ENCODE assay signal across 1 cellular context in the genomic region with DNA sequence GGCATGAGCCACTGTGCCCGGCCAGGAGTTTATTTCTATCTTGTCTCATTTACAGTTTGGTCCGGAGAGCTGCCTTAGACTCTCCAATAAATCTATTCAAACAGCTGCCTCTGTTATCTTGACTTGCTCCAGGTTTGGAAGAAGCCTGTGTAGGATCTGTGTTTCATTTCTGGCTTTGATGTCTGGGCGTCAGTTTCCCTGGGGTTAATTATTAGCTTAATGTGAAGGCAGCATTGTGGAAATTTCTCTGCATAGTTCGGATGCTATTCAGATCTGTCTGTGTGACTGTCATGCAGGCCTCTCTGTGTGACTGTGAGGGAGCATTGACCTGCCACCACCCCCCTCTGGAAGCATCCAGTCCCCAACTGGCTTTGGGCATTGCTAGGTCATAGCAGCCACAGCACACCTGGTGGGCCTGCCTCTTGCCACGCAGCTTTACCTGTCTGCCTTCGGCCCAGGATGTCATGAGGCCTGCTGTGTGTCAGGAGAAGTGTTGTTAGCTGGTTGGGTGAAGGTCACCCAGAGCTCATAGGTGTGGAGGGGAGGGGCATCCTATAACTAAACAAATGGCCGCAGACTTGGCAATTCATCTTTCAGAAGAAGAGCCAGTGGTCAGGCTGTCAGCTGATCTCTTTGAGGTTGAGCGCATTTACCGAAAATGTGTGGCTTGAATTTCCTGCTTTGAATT.
A peak's percentile ranks its signal among the peaks of the same experiment; 100 is the strongest.
TF ChIP-seq lines count a peak whose summit lies in the region.

No MANE protein-coding gene starts in this region.

TF ChIP-seq in HepG2, 621 proteins besides CTCF, POLR2A, EP300 and RAD21 (continued from another document and continues in another):
- TF ChIP-seq, protein P1, sequence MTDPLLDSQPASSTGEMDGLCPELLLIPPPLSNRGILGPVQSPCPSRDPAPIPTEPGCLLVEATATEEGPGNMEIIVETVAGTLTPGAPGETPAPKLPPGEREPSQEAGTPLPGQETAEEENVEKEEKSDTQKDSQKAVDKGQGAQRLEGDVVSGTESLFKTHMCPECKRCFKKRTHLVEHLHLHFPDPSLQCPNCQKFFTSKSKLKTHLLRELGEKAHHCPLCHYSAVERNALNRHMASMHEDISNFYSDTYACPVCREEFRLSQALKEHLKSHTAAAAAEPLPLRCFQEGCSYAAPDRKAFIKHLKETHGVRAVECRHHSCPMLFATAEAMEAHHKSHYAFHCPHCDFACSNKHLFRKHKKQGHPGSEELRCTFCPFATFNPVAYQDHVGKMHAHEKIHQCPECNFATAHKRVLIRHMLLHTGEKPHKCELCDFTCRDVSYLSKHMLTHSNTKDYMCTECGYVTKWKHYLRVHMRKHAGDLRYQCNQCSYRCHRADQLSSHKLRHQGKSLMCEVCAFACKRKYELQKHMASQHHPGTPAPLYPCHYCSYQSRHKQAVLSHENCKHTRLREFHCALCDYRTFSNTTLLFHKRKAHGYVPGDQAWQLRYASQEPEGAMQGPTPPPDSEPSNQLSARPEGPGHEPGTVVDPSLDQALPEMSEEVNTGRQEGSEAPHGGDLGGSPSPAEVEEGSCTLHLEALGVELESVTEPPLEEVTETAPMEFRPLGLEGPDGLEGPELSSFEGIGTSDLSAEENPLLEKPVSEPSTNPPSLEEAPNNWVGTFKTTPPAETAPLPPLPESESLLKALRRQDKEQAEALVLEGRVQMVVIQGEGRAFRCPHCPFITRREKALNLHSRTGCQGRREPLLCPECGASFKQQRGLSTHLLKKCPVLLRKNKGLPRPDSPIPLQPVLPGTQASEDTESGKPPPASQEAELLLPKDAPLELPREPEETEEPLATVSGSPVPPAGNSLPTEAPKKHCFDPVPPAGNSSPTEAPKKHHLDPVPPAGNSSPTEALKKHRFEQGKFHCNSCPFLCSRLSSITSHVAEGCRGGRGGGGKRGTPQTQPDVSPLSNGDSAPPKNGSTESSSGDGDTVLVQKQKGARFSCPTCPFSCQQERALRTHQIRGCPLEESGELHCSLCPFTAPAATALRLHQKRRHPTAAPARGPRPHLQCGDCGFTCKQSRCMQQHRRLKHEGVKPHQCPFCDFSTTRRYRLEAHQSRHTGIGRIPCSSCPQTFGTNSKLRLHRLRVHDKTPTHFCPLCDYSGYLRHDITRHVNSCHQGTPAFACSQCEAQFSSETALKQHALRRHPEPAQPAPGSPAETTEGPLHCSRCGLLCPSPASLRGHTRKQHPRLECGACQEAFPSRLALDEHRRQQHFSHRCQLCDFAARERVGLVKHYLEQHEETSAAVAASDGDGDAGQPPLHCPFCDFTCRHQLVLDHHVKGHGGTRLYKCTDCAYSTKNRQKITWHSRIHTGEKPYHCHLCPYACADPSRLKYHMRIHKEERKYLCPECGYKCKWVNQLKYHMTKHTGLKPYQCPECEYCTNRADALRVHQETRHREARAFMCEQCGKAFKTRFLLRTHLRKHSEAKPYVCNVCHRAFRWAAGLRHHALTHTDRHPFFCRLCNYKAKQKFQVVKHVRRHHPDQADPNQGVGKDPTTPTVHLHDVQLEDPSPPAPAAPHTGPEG (CRISPR knock-in tag; IDR thresholded peaks at IDR 0.05), result no peak
- TF ChIP-seq, protein P2, sequence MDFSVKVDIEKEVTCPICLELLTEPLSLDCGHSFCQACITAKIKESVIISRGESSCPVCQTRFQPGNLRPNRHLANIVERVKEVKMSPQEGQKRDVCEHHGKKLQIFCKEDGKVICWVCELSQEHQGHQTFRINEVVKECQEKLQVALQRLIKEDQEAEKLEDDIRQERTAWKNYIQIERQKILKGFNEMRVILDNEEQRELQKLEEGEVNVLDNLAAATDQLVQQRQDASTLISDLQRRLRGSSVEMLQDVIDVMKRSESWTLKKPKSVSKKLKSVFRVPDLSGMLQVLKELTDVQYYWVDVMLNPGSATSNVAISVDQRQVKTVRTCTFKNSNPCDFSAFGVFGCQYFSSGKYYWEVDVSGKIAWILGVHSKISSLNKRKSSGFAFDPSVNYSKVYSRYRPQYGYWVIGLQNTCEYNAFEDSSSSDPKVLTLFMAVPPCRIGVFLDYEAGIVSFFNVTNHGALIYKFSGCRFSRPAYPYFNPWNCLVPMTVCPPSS (IDR thresholded peaks at IDR 0.05), result no peak
- TF ChIP-seq THAP11 (CRISPR knock-in tag; IDR thresholded peaks at IDR 0.05), result peak; percentile 38
- TF ChIP-seq ZNF136 (CRISPR knock-in tag; IDR thresholded peaks at IDR 0.05; ENCODE audit: low read depth), result no peak
- TF ChIP-seq, protein P3, sequence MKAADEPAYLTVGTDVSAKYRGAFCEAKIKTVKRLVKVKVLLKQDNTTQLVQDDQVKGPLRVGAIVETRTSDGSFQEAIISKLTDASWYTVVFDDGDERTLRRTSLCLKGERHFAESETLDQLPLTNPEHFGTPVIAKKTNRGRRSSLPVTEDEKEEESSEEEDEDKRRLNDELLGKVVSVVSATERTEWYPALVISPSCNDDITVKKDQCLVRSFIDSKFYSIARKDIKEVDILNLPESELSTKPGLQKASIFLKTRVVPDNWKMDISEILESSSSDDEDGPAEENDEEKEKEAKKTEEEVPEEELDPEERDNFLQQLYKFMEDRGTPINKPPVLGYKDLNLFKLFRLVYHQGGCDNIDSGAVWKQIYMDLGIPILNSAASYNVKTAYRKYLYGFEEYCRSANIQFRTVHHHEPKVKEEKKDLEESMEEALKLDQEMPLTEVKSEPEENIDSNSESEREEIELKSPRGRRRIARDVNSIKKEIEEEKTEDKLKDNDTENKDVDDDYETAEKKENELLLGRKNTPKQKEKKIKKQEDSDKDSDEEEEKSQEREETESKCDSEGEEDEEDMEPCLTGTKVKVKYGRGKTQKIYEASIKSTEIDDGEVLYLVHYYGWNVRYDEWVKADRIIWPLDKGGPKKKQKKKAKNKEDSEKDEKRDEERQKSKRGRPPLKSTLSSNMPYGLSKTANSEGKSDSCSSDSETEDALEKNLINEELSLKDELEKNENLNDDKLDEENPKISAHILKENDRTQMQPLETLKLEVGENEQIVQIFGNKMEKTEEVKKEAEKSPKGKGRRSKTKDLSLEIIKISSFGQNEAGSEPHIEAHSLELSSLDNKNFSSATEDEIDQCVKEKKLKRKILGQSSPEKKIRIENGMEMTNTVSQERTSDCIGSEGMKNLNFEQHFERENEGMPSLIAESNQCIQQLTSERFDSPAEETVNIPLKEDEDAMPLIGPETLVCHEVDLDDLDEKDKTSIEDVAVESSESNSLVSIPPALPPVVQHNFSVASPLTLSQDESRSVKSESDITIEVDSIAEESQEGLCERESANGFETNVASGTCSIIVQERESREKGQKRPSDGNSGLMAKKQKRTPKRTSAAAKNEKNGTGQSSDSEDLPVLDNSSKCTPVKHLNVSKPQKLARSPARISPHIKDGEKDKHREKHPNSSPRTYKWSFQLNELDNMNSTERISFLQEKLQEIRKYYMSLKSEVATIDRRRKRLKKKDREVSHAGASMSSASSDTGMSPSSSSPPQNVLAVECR (CRISPR knock-in tag; IDR thresholded peaks at IDR 0.05; ENCODE audit: borderline replicate concordance), result peak; percentile 85; the same call in 1 of the 2 replicates
- no peak for TF ChIP-seq NFYB (CRISPR knock-in tag; IDR thresholded peaks at IDR 0.05)
- TF ChIP-seq, protein P4, sequence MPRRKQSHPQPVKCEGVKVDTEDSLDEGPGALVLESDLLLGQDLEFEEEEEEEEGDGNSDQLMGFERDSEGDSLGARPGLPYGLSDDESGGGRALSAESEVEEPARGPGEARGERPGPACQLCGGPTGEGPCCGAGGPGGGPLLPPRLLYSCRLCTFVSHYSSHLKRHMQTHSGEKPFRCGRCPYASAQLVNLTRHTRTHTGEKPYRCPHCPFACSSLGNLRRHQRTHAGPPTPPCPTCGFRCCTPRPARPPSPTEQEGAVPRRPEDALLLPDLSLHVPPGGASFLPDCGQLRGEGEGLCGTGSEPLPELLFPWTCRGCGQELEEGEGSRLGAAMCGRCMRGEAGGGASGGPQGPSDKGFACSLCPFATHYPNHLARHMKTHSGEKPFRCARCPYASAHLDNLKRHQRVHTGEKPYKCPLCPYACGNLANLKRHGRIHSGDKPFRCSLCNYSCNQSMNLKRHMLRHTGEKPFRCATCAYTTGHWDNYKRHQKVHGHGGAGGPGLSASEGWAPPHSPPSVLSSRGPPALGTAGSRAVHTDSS (CRISPR knock-in tag; conservative IDR thresholded peaks at IDR 0.05), result no peak
- TF ChIP-seq, protein P5, sequence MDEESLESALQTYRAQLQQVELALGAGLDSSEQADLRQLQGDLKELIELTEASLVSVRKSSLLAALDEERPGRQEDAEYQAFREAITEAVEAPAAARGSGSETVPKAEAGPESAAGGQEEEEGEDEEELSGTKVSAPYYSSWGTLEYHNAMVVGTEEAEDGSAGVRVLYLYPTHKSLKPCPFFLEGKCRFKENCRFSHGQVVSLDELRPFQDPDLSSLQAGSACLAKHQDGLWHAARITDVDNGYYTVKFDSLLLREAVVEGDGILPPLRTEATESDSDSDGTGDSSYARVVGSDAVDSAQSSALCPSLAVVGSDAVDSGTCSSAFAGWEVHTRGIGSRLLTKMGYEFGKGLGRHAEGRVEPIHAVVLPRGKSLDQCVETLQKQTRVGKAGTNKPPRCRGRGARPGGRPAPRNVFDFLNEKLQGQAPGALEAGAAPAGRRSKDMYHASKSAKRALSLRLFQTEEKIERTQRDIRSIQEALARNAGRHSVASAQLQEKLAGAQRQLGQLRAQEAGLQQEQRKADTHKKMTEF (CRISPR knock-in tag; IDR thresholded peaks at IDR 0.05), result no peak; the same call in none of the 2 replicates
- TF ChIP-seq CCAR2 (optimal IDR thresholded peaks at IDR 0.05; ENCODE audit: low read depth, low read length), result no peak
- 0 out of 2 replicates have a peak, but pooled peaks have one; percentile 17 for TF ChIP-seq ZMYM3 (CRISPR knock-in tag; IDR thresholded peaks at IDR 0.05)
- no peak for TF ChIP-seq RAD51 (IDR thresholded peaks at IDR 0.05; ENCODE audit: borderline replicate concordance)
- TF ChIP-seq, protein P6, sequence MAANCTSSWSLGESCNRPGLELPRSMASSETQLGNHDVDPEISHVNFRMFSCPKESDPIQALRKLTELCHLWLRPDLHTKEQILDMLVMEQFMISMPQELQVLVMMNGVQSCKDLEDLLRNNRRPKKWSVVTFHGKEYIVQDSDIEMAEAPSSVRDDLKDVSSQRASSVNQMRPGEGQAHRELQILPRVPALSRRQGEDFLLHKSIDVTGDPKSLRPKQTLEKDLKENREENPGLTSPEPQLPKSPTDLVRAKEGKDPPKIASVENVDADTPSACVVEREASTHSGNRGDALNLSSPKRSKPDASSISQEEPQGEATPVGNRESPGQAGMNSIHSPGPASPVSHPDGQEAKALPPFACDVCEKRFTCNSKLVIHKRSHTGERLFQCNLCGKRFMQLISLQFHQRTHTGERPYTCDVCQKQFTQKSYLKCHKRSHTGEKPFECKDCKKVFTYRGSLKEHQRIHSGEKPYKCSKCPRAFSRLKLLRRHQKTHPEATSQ (CRISPR knock-in tag; IDR thresholded peaks at IDR 0.05; ENCODE audit: borderline replicate concordance), result no peak
- TF ChIP-seq, protein P7, sequence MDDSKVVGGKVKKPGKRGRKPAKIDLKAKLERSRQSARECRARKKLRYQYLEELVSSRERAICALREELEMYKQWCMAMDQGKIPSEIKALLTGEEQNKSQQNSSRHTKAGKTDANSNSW (CRISPR knock-in tag; IDR thresholded peaks at IDR 0.05; ENCODE audit: borderline replicate concordance), result no peak
- no peak for TF ChIP-seq CBX2 (IDR thresholded peaks at IDR 0.05; ENCODE audit: low read depth, low read length)
- TF ChIP-seq CBX2 (CRISPR knock-in tag; IDR thresholded peaks at IDR 0.05; ENCODE audit: low read depth), result no peak
- TF ChIP-seq ZNF431 (CRISPR knock-in tag; IDR thresholded peaks at IDR 0.05; ENCODE audit: borderline replicate concordance, low read depth), result peak; percentile 58; the same call in 1 of the 2 replicates
- TF ChIP-seq HDAC2 (CRISPR knock-in tag; IDR thresholded peaks at IDR 0.05), result peak; percentile 84
- no peak for TF ChIP-seq HNF4A (CRISPR knock-in tag; IDR thresholded peaks at IDR 0.05)
- no peak for TF ChIP-seq ZNF570 (CRISPR knock-in tag; IDR thresholded peaks at IDR 0.05; ENCODE audit: borderline replicate concordance)
- TF ChIP-seq, protein P8, sequence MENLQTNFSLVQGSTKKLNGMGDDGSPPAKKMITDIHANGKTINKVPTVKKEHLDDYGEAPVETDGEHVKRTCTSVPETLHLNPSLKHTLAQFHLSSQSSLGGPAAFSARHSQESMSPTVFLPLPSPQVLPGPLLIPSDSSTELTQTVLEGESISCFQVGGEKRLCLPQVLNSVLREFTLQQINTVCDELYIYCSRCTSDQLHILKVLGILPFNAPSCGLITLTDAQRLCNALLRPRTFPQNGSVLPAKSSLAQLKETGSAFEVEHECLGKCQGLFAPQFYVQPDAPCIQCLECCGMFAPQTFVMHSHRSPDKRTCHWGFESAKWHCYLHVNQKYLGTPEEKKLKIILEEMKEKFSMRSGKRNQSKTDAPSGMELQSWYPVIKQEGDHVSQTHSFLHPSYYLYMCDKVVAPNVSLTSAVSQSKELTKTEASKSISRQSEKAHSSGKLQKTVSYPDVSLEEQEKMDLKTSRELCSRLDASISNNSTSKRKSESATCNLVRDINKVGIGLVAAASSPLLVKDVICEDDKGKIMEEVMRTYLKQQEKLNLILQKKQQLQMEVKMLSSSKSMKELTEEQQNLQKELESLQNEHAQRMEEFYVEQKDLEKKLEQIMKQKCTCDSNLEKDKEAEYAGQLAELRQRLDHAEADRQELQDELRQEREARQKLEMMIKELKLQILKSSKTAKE (CRISPR knock-in tag; IDR thresholded peaks at IDR 0.05; ENCODE audit: borderline replicate concordance), result peak; percentile 31; the same call in 1 of the 2 replicates
- no peak; the same call in 1 of the 2 replicates for TF ChIP-seq ZKSCAN8 (CRISPR knock-in tag; IDR thresholded peaks at IDR 0.05; ENCODE audit: borderline replicate concordance)
- no peak for TF ChIP-seq ZNF777 (CRISPR knock-in tag; IDR thresholded peaks at IDR 0.05)
- TF ChIP-seq, protein P9, sequence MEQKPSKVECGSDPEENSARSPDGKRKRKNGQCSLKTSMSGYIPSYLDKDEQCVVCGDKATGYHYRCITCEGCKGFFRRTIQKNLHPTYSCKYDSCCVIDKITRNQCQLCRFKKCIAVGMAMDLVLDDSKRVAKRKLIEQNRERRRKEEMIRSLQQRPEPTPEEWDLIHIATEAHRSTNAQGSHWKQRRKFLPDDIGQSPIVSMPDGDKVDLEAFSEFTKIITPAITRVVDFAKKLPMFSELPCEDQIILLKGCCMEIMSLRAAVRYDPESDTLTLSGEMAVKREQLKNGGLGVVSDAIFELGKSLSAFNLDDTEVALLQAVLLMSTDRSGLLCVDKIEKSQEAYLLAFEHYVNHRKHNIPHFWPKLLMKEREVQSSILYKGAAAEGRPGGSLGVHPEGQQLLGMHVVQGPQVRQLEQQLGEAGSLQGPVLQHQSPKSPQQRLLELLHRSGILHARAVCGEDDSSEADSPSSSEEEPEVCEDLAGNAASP (CRISPR knock-in tag; IDR thresholded peaks at IDR 0.05; ENCODE audit: borderline replicate concordance), result peak; percentile 53; the same call in 1 of the 2 replicates
- peak; percentile 86 for TF ChIP-seq MEF2D (CRISPR knock-in tag; IDR thresholded peaks at IDR 0.05)
- peak; percentile 51; the same call in 1 of the 2 replicates for TF ChIP-seq EHMT2 (IDR thresholded peaks at IDR 0.05; ENCODE audit: borderline replicate concordance, low read depth, low read length)
- TF ChIP-seq, protein P10, sequence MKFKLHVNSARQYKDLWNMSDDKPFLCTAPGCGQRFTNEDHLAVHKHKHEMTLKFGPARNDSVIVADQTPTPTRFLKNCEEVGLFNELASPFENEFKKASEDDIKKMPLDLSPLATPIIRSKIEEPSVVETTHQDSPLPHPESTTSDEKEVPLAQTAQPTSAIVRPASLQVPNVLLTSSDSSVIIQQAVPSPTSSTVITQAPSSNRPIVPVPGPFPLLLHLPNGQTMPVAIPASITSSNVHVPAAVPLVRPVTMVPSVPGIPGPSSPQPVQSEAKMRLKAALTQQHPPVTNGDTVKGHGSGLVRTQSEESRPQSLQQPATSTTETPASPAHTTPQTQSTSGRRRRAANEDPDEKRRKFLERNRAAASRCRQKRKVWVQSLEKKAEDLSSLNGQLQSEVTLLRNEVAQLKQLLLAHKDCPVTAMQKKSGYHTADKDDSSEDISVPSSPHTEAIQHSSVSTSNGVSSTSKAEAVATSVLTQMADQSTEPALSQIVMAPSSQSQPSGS (CRISPR knock-in tag; IDR thresholded peaks at IDR 0.05), result no peak; the same call in 1 of the 2 replicates
- TF ChIP-seq, protein P11, sequence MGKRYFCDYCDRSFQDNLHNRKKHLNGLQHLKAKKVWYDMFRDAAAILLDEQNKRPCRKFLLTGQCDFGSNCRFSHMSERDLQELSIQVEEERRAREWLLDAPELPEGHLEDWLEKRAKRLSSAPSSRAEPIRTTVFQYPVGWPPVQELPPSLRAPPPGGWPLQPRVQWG (CRISPR knock-in tag; IDR thresholded peaks at IDR 0.05; ENCODE audit: borderline replicate concordance, low read depth), result no peak
- no peak for TF ChIP-seq ZNF441 (CRISPR knock-in tag; IDR thresholded peaks at IDR 0.05; ENCODE audit: borderline replicate concordance)
